ENCODE assay signal across 6 cellular contexts in genomic region chr14:82438416-82438815, GRCh38.
"Had no signal": no experiment of that assay in that cellular context is flagged by ENCODE, and none has a peak within 500 bp of the region (broad histone marks: within the 10 kb centered on the region; RNA-seq: fewer than 3 reads in every experiment).

No MANE protein-coding gene starts in this region.

- ATAC-seq: GM23338, HepG2 had no signal

- H3K4me2 ChIP-seq: GM23338 had no signal

- DNase-seq: H9, HCEC 1CT, KBM-7 had no signal

- H3K27ac ChIP-seq: HL-60 had no signal

- H3K4me3 ChIP-seq: GM23338 had no signal

- H2AFZ ChIP-seq: GM23338 had no signal
